In genomic region chr11:122025757-122026156, GRCh38 we compare ENCODE assay signal across 1 cellular context.
A peak's percentile ranks its signal among the peaks of the same experiment; 100 is the strongest.
TF ChIP-seq lines count a peak whose summit lies in the region.

No MANE protein-coding gene starts in this region.

TF ChIP-seq in HCT116, 20 proteins besides CTCF, POLR2A, EP300 and RAD21 (continued from another document):
- TF ChIP-seq REST (IDR thresholded peaks at IDR 0.05; ENCODE audit: low read depth), result no peak
- TF ChIP-seq EZH2phosphoT487 (IDR thresholded peaks at IDR 0.05; ENCODE audit: borderline replicate concordance), result no peak
- TF ChIP-seq SIN3A (IDR thresholded peaks at IDR 0.05; ENCODE audit: low read depth), result peak; percentile 68
TF ChIP-seq in HCT116: peak in this region for 3.
